In genomic region chr18:10315542-10315941, GRCh38 we compare ENCODE assay signal across 22 cellular contexts.
"Had no signal": no experiment of that assay in that cellular context is flagged by ENCODE, and none has a peak within 500 bp of the region (broad histone marks: within the 10 kb centered on the region; RNA-seq: fewer than 3 reads in every experiment).

No MANE protein-coding gene starts in this region.

- FAIRE-seq: pancreas, small intestine had no signal

- H3K9me3 ChIP-seq: gastroesophageal sphincter, heart right ventricle, mucosa of descending colon, pancreas, right lobe of liver, testis had no signal

- H3K36me3 ChIP-seq: gastroesophageal sphincter, heart right ventricle, pancreas, right lobe of liver had no signal

- H3K36me3 Mint-ChIP-seq: activated naive CD8-positive, alpha-beta T cell; naive thymus-derived CD8-positive, alpha-beta T cell; stimulated activated effector memory CD8-positive, alpha-beta T cell treated with anti-CD3 and anti-CD28 coated beads, Interleukin-12 subunit alpha, Interleukin-12 subunit beta, amount 100 ng/mL, for 72 hours had no signal

- H3K4me1 ChIP-seq: gastroesophageal sphincter, pancreas, right lobe of liver, testis had no signal

- H3K27me3 ChIP-seq: gastroesophageal sphincter, heart right ventricle, pancreas, right lobe of liver, testis had no signal

- DNase-seq: activated CD4-positive, alpha-beta T cell treated with anti-CD3 and anti-CD28 coated beads for 1 hour; amniotic stem cell; effector CD4-positive, alpha-beta T cell; heart right ventricle; kidney glomerular epithelial cell; left ventricle myocardium superior; mesenchymal stem cell; mucosa of descending colon; naive thymus-derived CD8-positive, alpha-beta T cell; pancreas; right lobe of liver; small intestine; stimulated activated CD4-positive, alpha-beta T cell treated with anti-CD3 and anti-CD28 coated beads, Interleukin-15, amount 100 ng/mL, for 24 hours; stimulated activated CD4-positive, alpha-beta T cell treated with anti-CD3 and anti-CD28 coated beads, Interleukin-4, amount 100 ng/mL, for 1 hour; SW 1271; T-helper 2 cell; testis had no signal

- H3K4me1 Mint-ChIP-seq: stimulated activated effector memory CD8-positive, alpha-beta T cell treated with anti-CD3 and anti-CD28 coated beads, Interleukin-12 subunit alpha, Interleukin-12 subunit beta, amount 100 ng/mL, for 72 hours had no signal

- H3K27ac Mint-ChIP-seq: activated naive CD8-positive, alpha-beta T cell; naive thymus-derived CD8-positive, alpha-beta T cell; stimulated activated effector memory CD8-positive, alpha-beta T cell treated with anti-CD3 and anti-CD28 coated beads, Interleukin-12 subunit alpha, Interleukin-12 subunit beta, amount 100 ng/mL, for 72 hours; type B pancreatic cell had no signal

- H3K9me3 Mint-ChIP-seq: naive thymus-derived CD8-positive, alpha-beta T cell; stimulated activated effector memory CD8-positive, alpha-beta T cell treated with anti-CD3 and anti-CD28 coated beads, Interleukin-12 subunit alpha, Interleukin-12 subunit beta, amount 100 ng/mL, for 72 hours had no signal

- H3K27ac ChIP-seq: gastroesophageal sphincter, heart right ventricle, pancreas, right lobe of liver, testis had no signal

- H3K4me3 Mint-ChIP-seq: activated naive CD8-positive, alpha-beta T cell; naive thymus-derived CD8-positive, alpha-beta T cell; stimulated activated effector memory CD8-positive, alpha-beta T cell treated with anti-CD3 and anti-CD28 coated beads, Interleukin-12 subunit alpha, Interleukin-12 subunit beta, amount 100 ng/mL, for 72 hours; type B pancreatic cell had no signal

- ATAC-seq: esophagus mucosa; gastroesophageal sphincter; heart right ventricle; left ventricle myocardium superior; mucosa of descending colon; naive thymus-derived CD8-positive, alpha-beta T cell; pancreas; right lobe of liver; stimulated activated effector memory CD8-positive, alpha-beta T cell treated with anti-CD3 and anti-CD28 coated beads, Interleukin-12 subunit alpha, Interleukin-12 subunit beta, amount 100 ng/mL, for 72 hours had no signal

- H3K4me3 ChIP-seq: gastroesophageal sphincter, heart right ventricle, mucosa of descending colon, pancreas, right lobe of liver, testis had no signal
